ENCODE assay signal across 1 cellular context in the genomic region with DNA sequence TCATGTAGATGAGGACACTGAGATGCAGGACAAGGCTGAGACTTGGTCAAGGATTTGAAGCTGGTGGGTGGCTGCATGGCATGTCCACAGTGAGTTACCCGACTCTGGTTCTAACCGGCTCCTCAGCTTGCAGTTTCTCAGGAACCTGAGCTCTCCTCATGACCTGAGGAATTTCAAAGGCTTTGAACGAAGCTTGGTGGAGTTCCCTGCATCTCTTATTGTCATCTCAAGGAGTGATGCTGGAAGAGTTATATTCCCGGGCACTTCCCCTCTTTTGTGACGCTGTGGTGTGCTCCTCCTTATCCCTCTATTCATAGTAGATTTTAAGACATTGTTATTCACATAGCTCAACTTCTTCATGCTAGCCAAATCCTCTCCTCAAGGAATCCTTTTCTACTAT.
TF ChIP-seq lines count a peak whose summit lies in the region.

No MANE protein-coding gene starts in this region.

TF ChIP-seq in WTC11, 78 proteins besides CTCF, POLR2A, EP300 and RAD21 (continued from another document):
- TF ChIP-seq, protein P1, sequence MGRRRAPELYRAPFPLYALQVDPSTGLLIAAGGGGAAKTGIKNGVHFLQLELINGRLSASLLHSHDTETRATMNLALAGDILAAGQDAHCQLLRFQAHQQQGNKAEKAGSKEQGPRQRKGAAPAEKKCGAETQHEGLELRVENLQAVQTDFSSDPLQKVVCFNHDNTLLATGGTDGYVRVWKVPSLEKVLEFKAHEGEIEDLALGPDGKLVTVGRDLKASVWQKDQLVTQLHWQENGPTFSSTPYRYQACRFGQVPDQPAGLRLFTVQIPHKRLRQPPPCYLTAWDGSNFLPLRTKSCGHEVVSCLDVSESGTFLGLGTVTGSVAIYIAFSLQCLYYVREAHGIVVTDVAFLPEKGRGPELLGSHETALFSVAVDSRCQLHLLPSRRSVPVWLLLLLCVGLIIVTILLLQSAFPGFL (CRISPR knock-in tag; IDR thresholded peaks at IDR 0.05; ENCODE audit: borderline replicate concordance) = no peak
- TF ChIP-seq, protein P2, sequence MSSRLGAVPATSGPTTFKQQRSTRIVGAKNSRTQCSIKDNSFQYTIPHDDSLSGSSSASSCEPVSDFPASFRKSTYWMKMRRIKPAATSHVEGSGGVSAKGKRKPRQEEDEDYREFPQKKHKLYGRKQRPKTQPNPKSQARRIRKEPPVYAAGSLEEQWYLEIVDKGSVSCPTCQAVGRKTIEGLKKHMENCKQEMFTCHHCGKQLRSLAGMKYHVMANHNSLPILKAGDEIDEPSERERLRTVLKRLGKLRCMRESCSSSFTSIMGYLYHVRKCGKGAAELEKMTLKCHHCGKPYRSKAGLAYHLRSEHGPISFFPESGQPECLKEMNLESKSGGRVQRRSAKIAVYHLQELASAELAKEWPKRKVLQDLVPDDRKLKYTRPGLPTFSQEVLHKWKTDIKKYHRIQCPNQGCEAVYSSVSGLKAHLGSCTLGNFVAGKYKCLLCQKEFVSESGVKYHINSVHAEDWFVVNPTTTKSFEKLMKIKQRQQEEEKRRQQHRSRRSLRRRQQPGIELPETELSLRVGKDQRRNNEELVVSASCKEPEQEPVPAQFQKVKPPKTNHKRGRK (CRISPR knock-in tag; IDR thresholded peaks at IDR 0.05; ENCODE audit: borderline replicate concordance) = no peak
- TF ChIP-seq GRHL2 (CRISPR knock-in tag; IDR thresholded peaks at IDR 0.05; ENCODE audit: insufficient replicate concordance, severe bottlenecking) = no peak
- TF ChIP-seq, protein P3, sequence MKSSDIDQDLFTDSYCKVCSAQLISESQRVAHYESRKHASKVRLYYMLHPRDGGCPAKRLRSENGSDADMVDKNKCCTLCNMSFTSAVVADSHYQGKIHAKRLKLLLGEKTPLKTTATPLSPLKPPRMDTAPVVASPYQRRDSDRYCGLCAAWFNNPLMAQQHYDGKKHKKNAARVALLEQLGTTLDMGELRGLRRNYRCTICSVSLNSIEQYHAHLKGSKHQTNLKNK (CRISPR knock-in tag; IDR thresholded peaks at IDR 0.05) = no peak
- no peak for TF ChIP-seq TEAD1 (CRISPR knock-in tag; IDR thresholded peaks at IDR 0.05)
- TF ChIP-seq NFATC4 (CRISPR knock-in tag; IDR thresholded peaks at IDR 0.05) = no peak
TF ChIP-seq in WTC11: peak in this region for 0.
